In genomic region chr15:73346735-73347312, GRCh38 we compare ENCODE assay signal across 7 cellular contexts. TPM values are rescaled to one million over a fixed set of nuclear protein-coding genes. Genes with fewer than 3 reads are reported as not detected.
DNase-seq lines count a peak whose midpoint lies in the region; ATAC-seq and TF ChIP-seq lines count a peak whose summit lies in the region.

No MANE protein-coding gene starts in this region.

- no peaks in the 10 kb centered on the region for H3K9me3 ChIP-seq in colonic mucosa
- H3K9me3 ChIP-seq in WERI-Rb-1 (ENCODE audit: severe bottlenecking): peaks cover 4% of the 10 kb centered on the region

- ATAC-seq in omental fat pad (ENCODE audit: low FRiP score): no peak

- TF ChIP-seq CTCF in colonic mucosa (IDR thresholded peaks at IDR 0.05) (no peak), omental fat pad (IDR thresholded peaks at IDR 0.05) (no peak), WERI-Rb-1 (IDR thresholded peaks at IDR 0.05; ENCODE audit: low read depth, low read length) (no peak)

- peak; percentile 12 for DNase-seq in activated CD4-positive, CD25-positive, alpha-beta regulatory T cell treated with anti-CD3 and anti-CD28 coated beads, Interleukin-2, amount 50 U/mL, for 16 hours (ENCODE audit: low read depth, low spot score)
- DNase-seq in colonic mucosa (peak; percentile 67), omental fat pad (ENCODE audit: low spot score) (peak; percentile 30), posterior vena cava (ENCODE audit: low spot score) (no peak), WERI-Rb-1 (no peak), GOT3 (lab: John Stamatoyannopoulos, UW) (no peak)

- H3K27ac ChIP-seq in colonic mucosa (no peak overlapping the region), WERI-Rb-1 (no peak overlapping the region)

- H3K4me1 ChIP-seq in colonic mucosa: no peaks in the 10 kb centered on the region

- H3K27me3 ChIP-seq in colonic mucosa (no peaks in the 10 kb centered on the region), WERI-Rb-1 (ENCODE audit: insufficient read depth, low read depth, severe bottlenecking) (no peaks in the 10 kb centered on the region)

- H3K36me3 ChIP-seq in colonic mucosa (no peaks in the 10 kb centered on the region), WERI-Rb-1 (no peaks in the 10 kb centered on the region; the same call in 1 of the 2 replicates)

- no peak for TF ChIP-seq EP300 in Ishikawa (IDR thresholded peaks at IDR 0.05; ENCODE audit: borderline replicate concordance)

- intact Hi-C loops in colonic mucosa (cut with DNase I) (no loop called here), posterior vena cava (cut with DNase I) (loop anchor here in 1 of 2 donors (5.0 kb wide), 1 partner anchor 935 kb away; no protein-coding TSS in a partner anchor)

- no peak for TF ChIP-seq RAD21 in Ishikawa (IDR thresholded peaks at IDR 0.05; ENCODE audit: low read depth)

- H3K9ac ChIP-seq in colonic mucosa (ENCODE audit: low read depth in 2 of 2, low read length in 2 of 2): no peak overlapping the region

- H3K4me3 ChIP-seq in colonic mucosa (no peak overlapping the region), WERI-Rb-1 (ENCODE audit: low read depth, low read length) (no peak overlapping the region)

TF ChIP-seq in Ishikawa, 13 proteins besides CTCF, POLR2A, EP300 and RAD21:
- TF ChIP-seq CEBPB (IDR thresholded peaks at IDR 0.05): no peak
- peak; percentile 99 for TF ChIP-seq REST (IDR thresholded peaks at IDR 0.05; ENCODE audit: low read depth)

RNA-seq across cellular contexts. Expression of gene HCN4, which starts 21.9 kb away (rescaled TPM):
- under 1 TPM; 0.08 to 0.10 TPM for total RNA-seq in colonic mucosa
- not detected for total RNA-seq in omental fat pad
- not detected for total RNA-seq in posterior vena cava

Comparison
In these comparisons a context has a peak if more than half of its experiments do, and no peak if none do; other contexts are left out.
1. DNase-seq: peak in activated CD4-positive, CD25-positive, alpha-beta regulatory T cell treated with anti-CD3 and anti-CD28 coated beads, Interleukin-2, amount 50 U/mL, for 16 hours (single experiment), colonic mucosa (single experiment) and omental fat pad (single experiment); none in posterior vena cava (single experiment), WERI-Rb-1 (single experiment) and GOT3 (single experiment).